Comparison of ENCODE assay signal across 24 cellular contexts in genomic region chr2:71008342-71008741, GRCh38. TPM values are rescaled to one million over a fixed set of nuclear protein-coding genes. Genes with fewer than 3 reads are reported as not detected.
"Had no signal": no experiment of that assay in that cellular context is flagged by ENCODE, and none has a peak within 500 bp of the region (broad histone marks: within the 10 kb centered on the region; RNA-seq: fewer than 3 reads in every experiment).

No MANE protein-coding gene starts in this region.

- H3K27me3 ChIP-seq: body of pancreas had no signal

- H3K9me3 Mint-ChIP-seq: activated CD4-positive, alpha-beta T cell treated with anti-CD3 and anti-CD28 coated beads, Interleukin-2, amount 10 ng/mL, durations not matched to agents 7 days and 5 days; activated CD8-positive, alpha-beta T cell treated with anti-CD3 and anti-CD28 coated beads for 36 hours; activated naive CD4-positive, alpha-beta T cell treated with anti-CD3 and anti-CD28 coated beads, Interleukin-2, amount 50 U/mL, for 24 hours; activated T-helper 1 cell treated with anti-CD3 and anti-CD28 coated beads, Interleukin-12 subunit alpha, Interleukin-12 subunit beta, Interleukin-2, Interleukin-4 antibody, amounts not matched to agents 30 ng/mL and 10 ng/mL and 1 ng/mL, durations not matched to agents 14 hours and 24 hours and 36 hours; dendritic cell treated with granulocyte-macrophage colony-stimulating factor and Interleukin-4, amounts not matched to agents 40 ng/mL and 50 ng/mL, for 4 days; natural killer cell had no signal

- H3K27ac ChIP-seq: body of pancreas, cardiac muscle cell, parathyroid adenoma, tibial artery, WERI-Rb-1 had no signal

- FAIRE-seq: endometrium had no signal

- H3K27ac Mint-ChIP-seq: activated CD4-positive, alpha-beta T cell treated with anti-CD3 and anti-CD28 coated beads, Interleukin-2, amount 10 ng/mL, durations not matched to agents 7 days and 5 days; activated CD8-positive, alpha-beta T cell treated with anti-CD3 and anti-CD28 coated beads for 36 hours; activated naive CD4-positive, alpha-beta T cell treated with anti-CD3 and anti-CD28 coated beads, Interleukin-2, amount 50 U/mL, for 24 hours; activated T-helper 1 cell treated with anti-CD3 and anti-CD28 coated beads, Interleukin-12 subunit alpha, Interleukin-12 subunit beta, Interleukin-2, Interleukin-4 antibody, amounts not matched to agents 30 ng/mL and 10 ng/mL and 1 ng/mL, durations not matched to agents 14 hours and 24 hours and 36 hours; dendritic cell treated with granulocyte-macrophage colony-stimulating factor and Interleukin-4, amounts not matched to agents 40 ng/mL and 50 ng/mL, for 4 days; natural killer cell had no signal

- ATAC-seq: activated CD8-positive, alpha-beta T cell treated with anti-CD3 and anti-CD28 coated beads for 36 hours; body of pancreas; left ventricle myocardium superior; natural killer cell had no signal

- H3K4me1 Mint-ChIP-seq: activated CD4-positive, alpha-beta T cell treated with anti-CD3 and anti-CD28 coated beads, Interleukin-2, amount 10 ng/mL, durations not matched to agents 7 days and 5 days; activated naive CD4-positive, alpha-beta T cell treated with anti-CD3 and anti-CD28 coated beads, Interleukin-2, amount 50 U/mL, for 24 hours had no signal

- H3K9ac ChIP-seq: parathyroid adenoma had no signal

- DNase-seq: activated CD4-positive, alpha-beta T cell treated with anti-CD3 and anti-CD28 coated beads, Interleukin-2, amount 10 ng/mL, durations not matched to agents 7 days and 5 days; activated CD4-positive, CD25-positive, alpha-beta regulatory T cell treated with anti-CD3 and anti-CD28 coated beads, Interleukin-2, amount 50 U/mL, for 72 hours; activated CD8-positive, alpha-beta T cell treated with anti-CD3 and anti-CD28 coated beads for 36 hours; activated gamma-delta T cell treated with Interleukin-2 at 50 U/mL for 16 hours; anterior cingulate cortex; body of pancreas; effector CD4-positive, alpha-beta T cell; left ventricle myocardium superior; mammary epithelial cell; midbrain; natural killer cell; nucleus accumbens; stimulated activated CD4-positive, alpha-beta T cell treated with anti-CD3 and anti-CD28 coated beads, Interleukin-4, amount 100 ng/mL, for 24 hours; stimulated activated naive CD4-positive, alpha-beta T cell treated with Interleukin-2 at 50 U/mL for 16 hours; substantia nigra; tibial artery; WERI-Rb-1 had no signal

- H3K9me3 ChIP-seq: body of pancreas, tibial artery had no signal

- H3K4me3 Mint-ChIP-seq: activated CD4-positive, alpha-beta T cell treated with anti-CD3 and anti-CD28 coated beads, Interleukin-2, amount 10 ng/mL, durations not matched to agents 7 days and 5 days; activated CD8-positive, alpha-beta T cell treated with anti-CD3 and anti-CD28 coated beads for 36 hours; activated naive CD4-positive, alpha-beta T cell treated with anti-CD3 and anti-CD28 coated beads, Interleukin-2, amount 50 U/mL, for 24 hours; activated T-helper 1 cell treated with anti-CD3 and anti-CD28 coated beads, Interleukin-12 subunit alpha, Interleukin-12 subunit beta, Interleukin-2, Interleukin-4 antibody, amounts not matched to agents 30 ng/mL and 10 ng/mL and 1 ng/mL, durations not matched to agents 14 hours and 24 hours and 36 hours; dendritic cell treated with granulocyte-macrophage colony-stimulating factor and Interleukin-4, amounts not matched to agents 40 ng/mL and 50 ng/mL, for 4 days; natural killer cell had no signal

- H3K4me3 ChIP-seq: body of pancreas, cardiac muscle cell, tibial artery had no signal

- H3K4me1 ChIP-seq: body of pancreas, parathyroid adenoma, tibial artery had no signal

- H2AFZ ChIP-seq: parathyroid adenoma had no signal

- H3K36me3 Mint-ChIP-seq: activated naive CD4-positive, alpha-beta T cell treated with anti-CD3 and anti-CD28 coated beads, Interleukin-2, amount 50 U/mL, for 24 hours; natural killer cell had no signal

- H3K79me2 ChIP-seq: parathyroid adenoma had no signal

- H3K36me3 ChIP-seq: cardiac muscle cell, tibial artery, WERI-Rb-1 had no signal

RNA-seq across cellular contexts. Expression of gene ANKRD53, which starts 29.9 kb away (rescaled TPM):
- total RNA-seq: activated CD8-positive, alpha-beta T cell treated with anti-CD3 and anti-CD28 coated beads for 36 hours; activated T-helper 1 cell treated with anti-CD3 and anti-CD28 coated beads, Interleukin-12 subunit alpha, Interleukin-12 subunit beta, Interleukin-2, Interleukin-4 antibody, amounts not matched to agents 30 ng/mL and 10 ng/mL and 1 ng/mL, durations not matched to agents 14 hours and 24 hours and 36 hours; T-helper 2 cell treated with Interferon-gamma antibody and Interleukin-4, amounts not matched to agents 100 ng/mL and 5 ng/mL, for 36 hours had no signal
